ENCODE assay signal across 10 cellular contexts in genomic region chr12:106736051-106736957, GRCh38. TPM values are rescaled to one million over a fixed set of nuclear protein-coding genes. Genes with fewer than 3 reads are reported as not detected.
DNase-seq lines count a peak whose midpoint lies in the region; ATAC-seq lines count a peak whose summit lies in the region.
"Had no signal": no experiment of that assay in that cellular context is flagged by ENCODE, and none has a peak within 500 bp of the region (broad histone marks: within the 10 kb centered on the region; RNA-seq: fewer than 3 reads in every experiment).

No MANE protein-coding gene starts in this region.

- H3K27ac Mint-ChIP-seq in stimulated activated naive B cell treated with anti-CD40 and anti-IgM and Interleukin-4, amounts not matched to agents 10 μg/mL and 1 μg/mL and 100 μg/mL, for 72 hours: no peak overlapping the region

- H3K36me3 Mint-ChIP-seq in stimulated activated naive B cell treated with anti-CD40 and anti-IgM and Interleukin-4, amounts not matched to agents 10 μg/mL and 1 μg/mL and 100 μg/mL, for 72 hours: no peaks in the 10 kb centered on the region

- DNase-seq in NCI-H82 (lab: John Stamatoyannopoulos, UW): peak; percentile 53
- DNase-seq in NCI-H82 treated with DMSO at 0.1 percent for 48 hours (lab: John Stamatoyannopoulos, UW; ENCODE audit: unreplicated experiment): no peak
- peak; percentile 32 for DNase-seq in KBM-7
- DNase-seq in T follicular helper cell (ENCODE audit: low read depth): peak; percentile 6
- DNase-seq in myocyte (ENCODE audit: low read depth): peak; percentile 40
- no peak for DNase-seq in stimulated activated naive B cell treated with anti-CD40 and anti-IgM and Interleukin-4, amounts not matched to agents 10 μg/mL and 1 μg/mL and 100 μg/mL, for 72 hours
- no peak for DNase-seq in iPS-NIHi11 (ENCODE audit: low spot score)
- DNase-seq: activated effector memory CD4-positive, alpha-beta T cell treated with anti-CD3 and anti-CD28 coated beads, Interleukin-2, amount 50 U/mL, for 16 hours; glutamatergic neuron had no signal

- no peak overlapping the region for H3K4me3 Mint-ChIP-seq in stimulated activated naive B cell treated with anti-CD40 and anti-IgM and Interleukin-4, amounts not matched to agents 10 μg/mL and 1 μg/mL and 100 μg/mL, for 72 hours

- in situ Hi-C loops in KBM-7 (cut with MboI; ENCODE audit: low pct_unique_long_range_greater_than_20kb, low sequenced_read_pairs): no loop called here

- H3K9me3 Mint-ChIP-seq in stimulated activated naive B cell treated with anti-CD40 and anti-IgM and Interleukin-4, amounts not matched to agents 10 μg/mL and 1 μg/mL and 100 μg/mL, for 72 hours: no peaks in the 10 kb centered on the region

- peaks cover 38 to 46% of the 10 kb centered on the region in 2 donors for H3K27me3 Mint-ChIP-seq in stimulated activated naive B cell treated with anti-CD40 and anti-IgM and Interleukin-4, amounts not matched to agents 10 μg/mL and 1 μg/mL and 100 μg/mL, for 72 hours

- ATAC-seq in stimulated activated naive B cell treated with anti-CD40 and anti-IgM and Interleukin-4, amounts not matched to agents 10 μg/mL and 1 μg/mL and 100 μg/mL, for 72 hours (replicated peaks): no peak
- no peak for ATAC-seq in HG02852 (IDR thresholded peaks at IDR 0.05; ENCODE audit: unreplicated experiment)

- H3K4me1 Mint-ChIP-seq in stimulated activated naive B cell treated with anti-CD40 and anti-IgM and Interleukin-4, amounts not matched to agents 10 μg/mL and 1 μg/mL and 100 μg/mL, for 72 hours: no peaks in the 10 kb centered on the region

RNA-seq across cellular contexts. Expression of gene RIC8B, which starts 38.2 kb away (rescaled TPM):
- total RNA-seq in myocyte: 7.6 and 8.7 TPM in 2 replicates
- polyA plus RNA-seq in myocyte (2012): 5.8 TPM

Comparison
In these comparisons a context has a peak if more than half of its experiments do, and no peak if none do; other contexts are left out.
1. DNase-seq: peak in NCI-H82 (single experiment), KBM-7 (single experiment), T follicular helper cell (single experiment) and myocyte (single experiment); none in NCI-H82 treated with DMSO at 0.1 percent for 48 hours (single experiment), stimulated activated naive B cell treated with anti-CD40 and anti-IgM and Interleukin-4, amounts not matched to agents 10 μg/mL and 1 μg/mL and 100 μg/mL, for 72 hours (single experiment) and iPS-NIHi11 (single experiment).